ENCODE assay signal across 25 cellular contexts in genomic region chr13:113502686-113503085, GRCh38. TPM values are rescaled to one million over a fixed set of nuclear protein-coding genes. Genes with fewer than 3 reads are reported as not detected.
DNase-seq lines count a peak whose midpoint lies in the region; ATAC-seq, FAIRE-seq and TF ChIP-seq lines count a peak whose summit lies in the region.
"Had no signal": no experiment of that assay in that cellular context is flagged by ENCODE, and none has a peak within 500 bp of the region (broad histone marks: within the 10 kb centered on the region; RNA-seq: fewer than 3 reads in every experiment).

No MANE protein-coding gene starts in this region.

- BruUV-seq in K562 (replicated peaks; lab: Mats Ljungman, UMichigan) (no TSS peak), HepG2 (replicated peaks; lab: Mats Ljungman, UMichigan) (no TSS peak), MCF 10A (replicated peaks; lab: Mats Ljungman, UMichigan) (no TSS peak)

- H3K9me3 ChIP-seq in heart left ventricle: no peaks in the 10 kb centered on the region
- no peaks in the 10 kb centered on the region for H3K9me3 ChIP-seq in K562 (replicated peaks; ENCODE audit: control insufficient read depth, insufficient read depth, low read depth, low read length)
- H3K9me3 ChIP-seq in HepG2 (ENCODE audit: low read length): no peaks in the 10 kb centered on the region
- H3K9me3 ChIP-seq: A549, BE2C had no signal

- H3K27ac Mint-ChIP-seq in type B pancreatic cell (no peak overlapping the region), MCF 10A (ENCODE audit: low read depth, unreplicated experiment) (no peak overlapping the region)
- H3K27ac Mint-ChIP-seq: CD4-positive, alpha-beta memory T cell; GM23338; H9 had no signal

- no peak overlapping the region for H2AFZ ChIP-seq in K562 (ENCODE audit: low read depth, low read length)
- H2AFZ ChIP-seq in HepG2 (ENCODE audit: low read length): no peak overlapping the region
- H2AFZ ChIP-seq: GM23338 had no signal

- POLR2A ChIA-PET in K562 (lab: Yijun Ruan, JAX) (interaction anchor here (0.7 to 1.2 kb wide), 3 partner anchors 10 to 301 kb away, joined by 3 to 6 read pairs (median 3); partner anchors contain the start of gene DCUN1D2), HepG2 (lab: Yijun Ruan, JAX) (no interaction called here), MCF 10A (lab: Yijun Ruan, JAX) (interaction anchor here (1.4 kb wide), 1 partner anchor 9 kb away, joined by 4 read pairs; no protein-coding TSS in a partner anchor)

- CTCF ChIA-PET in K562 (lab: Yijun Ruan, JAX; ENCODE audit: low intra/inter-chr PET ratio) (no interaction called here), HepG2 (lab: Yijun Ruan, JAX; ENCODE audit: low intra/inter-chr PET ratio, low total read pairs) (no interaction called here), MCF 10A (lab: Yijun Ruan, JAX) (no interaction called here)

- H3K27ac ChIP-seq in heart left ventricle (peak overlapping the region in 6 of 12 donors; percentile 75 to 89 (median 84)), K562 (ENCODE audit: extremely low read depth, low read depth, low read length) (no peak overlapping the region), HepG2 (ENCODE audit: extremely low read length, insufficient read depth, low read length) (no peak overlapping the region)
- H3K27ac ChIP-seq: A549 had no signal

- peak; percentile 34 for DNase-seq in left ventricle myocardium superior
- DNase-seq in heart left ventricle: no peak
- DNase-seq in K562 (ENCODE audit: extremely low read depth in 1 of 4, low spot score in 3 of 4): no peak
- no peak for DNase-seq in HepG2 (ENCODE audit: low spot score)
- peak; percentile 52 for DNase-seq in type B pancreatic cell (ENCODE audit: extremely low spot score, unreplicated experiment)
- no peak for DNase-seq in T1000 (lab: John Stamatoyannopoulos, UW)
- no peak for DNase-seq in MCF 10A (ENCODE audit: unreplicated experiment)
- DNase-seq: 8988T; ACHN; AML-193; BE2C; C1 segment of cervical spinal cord; Calu3; CD4-positive, alpha-beta memory T cell; COR-L47; DMS53; DMS79 treated with DMSO at 0.1 percent for 48 hours; GF-D8; H9 had no signal

- TF ChIP-seq POLR2A in heart left ventricle (IDR thresholded peaks at IDR 0.05): no peak
- TF ChIP-seq POLR2A in K562 (conservative IDR thresholded peaks at IDR 0.05): no peak
- TF ChIP-seq POLR2A in HepG2 (IDR thresholded peaks at IDR 0.05; ENCODE audit: insufficient read depth in 1 of 2, low read depth in 2 of 2, low read length in 2 of 2): no peak

- H3K9ac ChIP-seq in K562 (ENCODE audit: insufficient read depth in 1 of 2, low read depth in 2 of 2, low read length in 2 of 2): no peak overlapping the region
- H3K9ac ChIP-seq in HepG2 (ENCODE audit: insufficient read depth, low read depth, low read length): no peak overlapping the region

- no peak for TF ChIP-seq CTCF in heart left ventricle (IDR thresholded peaks at IDR 0.05)
- no peak for TF ChIP-seq CTCF in K562 (IDR thresholded peaks at IDR 0.05 in 2 of 3, conservative IDR thresholded peaks at IDR 0.05 in 1 of 3; ENCODE audit: insufficient read depth in 2 of 3, low read depth in 1 of 3, low read length in 3 of 3)
- no peak for TF ChIP-seq CTCF in HepG2 (CRISPR knock-in tag; IDR thresholded peaks at IDR 0.05)
- no peak for TF ChIP-seq CTCF in type B pancreatic cell (conservative IDR thresholded peaks at IDR 0.05)
- no peak for TF ChIP-seq CTCF in MCF 10A (IDR thresholded peaks at IDR 0.05; ENCODE audit: unreplicated experiment)

- TF ChIP-seq EP300 in K562 (IDR thresholded peaks at IDR 0.05; ENCODE audit: low read length) (no peak), HepG2 (IDR thresholded peaks at IDR 0.05; ENCODE audit: low read depth in 2 of 2, low read length in 2 of 2) (no peak), HepG2 (CRISPR knock-in tag; IDR thresholded peaks at IDR 0.05; ENCODE audit: borderline replicate concordance) (no peak)

- FAIRE-seq in K562 (lab: Jason Lieb, UNC): no peak
- no peak for FAIRE-seq in HepG2 (lab: Jason Lieb, UNC)
- FAIRE-seq: A549, GM12891, GM18507 had no signal

- in situ Hi-C loops in K562 (cut with MboI) (no loop called here), HepG2 (cut with HindIII; ENCODE audit: extremely low pct_ligation_motif_present, low pct_unique_long_range_greater_than_20kb) (no loop called here)

- 86 to 92% (median 88%) methylated on average over 9 to 16 of the region's 16 CpGs for WGBS in heart left ventricle, 4 donors
- 98% methylated on average over 8 of the region's 16 CpGs for WGBS in K562 (ENCODE audit: insufficient coverage, low coverage, missing lambda C conversion rate)
- WGBS in HepG2 (ENCODE audit: low lambda C conversion rate): over 99% methylated on average over 15 of the region's 16 CpGs

- H3K27me3 ChIP-seq in heart left ventricle (no peaks in the 10 kb centered on the region), K562 (ENCODE audit: control insufficient read depth in 2 of 2, insufficient read depth in 2 of 2, low read length in 2 of 2) (no peaks in the 10 kb centered on the region), HepG2 (ENCODE audit: control insufficient read depth in 1 of 2, insufficient read depth in 2 of 2, low read length in 2 of 2) (no peaks in the 10 kb centered on the region)
- H3K27me3 ChIP-seq: BE2C had no signal

- H3K4me3 Mint-ChIP-seq in type B pancreatic cell: no peak overlapping the region
- H3K4me3 Mint-ChIP-seq in MCF 10A (ENCODE audit: unreplicated experiment): no peak overlapping the region
- H3K4me3 Mint-ChIP-seq: CD4-positive, alpha-beta memory T cell; GM23338; H9 had no signal

- no peak overlapping the region for H3K4me3 ChIP-seq in heart left ventricle
- H3K4me3 ChIP-seq in K562: no peak overlapping the region
- no peak overlapping the region for H3K4me3 ChIP-seq in HepG2 (replicated peaks in 1 of 3; ENCODE audit: insufficient read depth in 1 of 3, low read depth in 2 of 3, low read length in 3 of 3)
- H3K4me3 ChIP-seq: A549, GM23338 had no signal

- H3K4me1 ChIP-seq in heart left ventricle (peaks cover 0 to 37% (median 16%) of the 10 kb centered on the region in 12 donors), K562 (replicated peaks in 1 of 2; ENCODE audit: control insufficient read depth in 2 of 2, insufficient read depth in 2 of 2, low read length in 2 of 2) (peaks cover 14 to 20% of the 10 kb centered on the region in 2 experiments; a peak in 4 of 5 replicates), HepG2 (ENCODE audit: insufficient read depth, low read length) (no peaks in the 10 kb centered on the region)
- H3K4me1 ChIP-seq: A549 had no signal

- no peaks in the 10 kb centered on the region for H4K20me1 ChIP-seq in K562 (replicated peaks; ENCODE audit: control insufficient read depth, insufficient read depth, low read length)
- H4K20me1 ChIP-seq in HepG2 (ENCODE audit: insufficient read depth, low read length): 0 out of 2 replicates have a peak, but pooled peaks cover 10% of the 10 kb centered on the region

- H3K27me3 Mint-ChIP-seq in type B pancreatic cell: no peaks in the 10 kb centered on the region
- H3K27me3 Mint-ChIP-seq in MCF 10A (ENCODE audit: insufficient read depth, unreplicated experiment): no peaks in the 10 kb centered on the region
- H3K27me3 Mint-ChIP-seq: CD4-positive, alpha-beta memory T cell had no signal

- peaks cover under 1% of the 10 kb centered on the region for H3K9me1 ChIP-seq in K562 (ENCODE audit: control insufficient read depth, insufficient read depth, low read length)

- H3K36me3 Mint-ChIP-seq in type B pancreatic cell (peaks cover 14% of the 10 kb centered on the region), MCF 10A (ENCODE audit: insufficient read depth, unreplicated experiment) (peaks cover 81% of the 10 kb centered on the region)

- intact Hi-C loops in left ventricle myocardium superior (cut with micrococcal nuclease) (no loop called here), heart left ventricle (cut with DNase I) (no loop called here), K562 (cut with micrococcal nuclease) (no loop called here), HepG2 (cut with micrococcal nuclease; ENCODE audit: unreplicated experiment) (no loop called here), MCF 10A (cut with micrococcal nuclease) (no loop called here)

- H3K4me1 Mint-ChIP-seq in type B pancreatic cell (ENCODE audit: unreplicated experiment): no peaks in the 10 kb centered on the region
- no peaks in the 10 kb centered on the region for H3K4me1 Mint-ChIP-seq in MCF 10A (ENCODE audit: insufficient read depth, unreplicated experiment)
- H3K4me1 Mint-ChIP-seq: GM23338, H9 had no signal

- peaks cover 2 to 94% (median 78%) of the 10 kb centered on the region in 9 donors for H3K36me3 ChIP-seq in heart left ventricle
- H3K36me3 ChIP-seq in K562 (ENCODE audit: control insufficient read depth, insufficient read depth, low read length): peaks cover 80% of the 10 kb centered on the region; the same call in 2 of the 3 replicates
- H3K36me3 ChIP-seq in HepG2 (replicated peaks in 1 of 2; ENCODE audit: control insufficient read depth in 1 of 2, insufficient read depth in 2 of 2, low read length in 2 of 2): peaks cover 20 to 79% of the 10 kb centered on the region in 2 experiments

- H3K79me2 ChIP-seq in K562 (ENCODE audit: control insufficient read depth, insufficient read depth, low read length) (peaks cover 4% of the 10 kb centered on the region; the same call in 2 of the 3 replicates), HepG2 (ENCODE audit: insufficient read depth, low read length) (no peaks in the 10 kb centered on the region)

- H3K4me2 ChIP-seq in K562 (ENCODE audit: insufficient read depth, low read length) (no peak overlapping the region), HepG2 (ENCODE audit: low read depth, low read length) (no peak overlapping the region)
- H3K4me2 ChIP-seq: A549, GM23338 had no signal

- no peaks in the 10 kb centered on the region for H3K9me3 Mint-ChIP-seq in type B pancreatic cell
- no peaks in the 10 kb centered on the region for H3K9me3 Mint-ChIP-seq in MCF 10A (ENCODE audit: unreplicated experiment)
- H3K9me3 Mint-ChIP-seq: CD4-positive, alpha-beta memory T cell; GM23338; H9 had no signal

- TF ChIP-seq RAD21 in K562 (CRISPR knock-in tag; conservative IDR thresholded peaks at IDR 0.05 in 1 of 2, IDR thresholded peaks at IDR 0.05 in 1 of 2) (no peak), HepG2 (CRISPR knock-in tag; IDR thresholded peaks at IDR 0.05) (no peak)

- peak; percentile 7 for ATAC-seq in left ventricle myocardium superior
- ATAC-seq in heart left ventricle: no peak
- ATAC-seq in K562: peak; percentile 13; the same call in 2 of the 3 replicates
- no peak for ATAC-seq in HepG2
- no peak for ATAC-seq in GM18907 (IDR thresholded peaks at IDR 0.05; ENCODE audit: unreplicated experiment)
- ATAC-seq: A549, GM23338, HCT116 had no signal

RNA-seq across cellular contexts. Expression of gene DCUN1D2, which starts 12.2 kb away (rescaled TPM):
- total RNA-seq in left ventricle myocardium superior (242 TPM), heart left ventricle (100 to 1,000 TPM in 7 of 9 donors, 10 to 100 TPM in 2; 95.4 to 247 (median 159) TPM), K562 (2014; rRNA removed) (9.7 and 13.3 TPM in 2 replicates), K562 (2014; rRNA removed; fragmentation: Illumina TruSeq; extraction: Trizol) (10.0 and 11.1 TPM in 2 replicates), K562 (2015; rRNA removed; fragmentation: Illumina TruSeq; extraction: Trizol) (10.0 and 10.9 TPM in 2 replicates), K562 (2021) (12.1 and 16.8 TPM in 2 replicates), HepG2 (2016; rRNA removed; fragmentation: Illumina TruSeq; extraction: Trizol) (7.4 and 9.6 TPM in 2 replicates), type B pancreatic cell (ENCODE audit: low replicate concordance) (17.2 and 29.2 TPM in 2 replicates), MCF 10A (2022) (20.4 and 22.0 TPM in 2 replicates)
- polyA plus RNA-seq in heart left ventricle (10 to 100 TPM; 68.7 to 83.9 TPM), K562 (2011; rRNA removed) (9.9 and 12.9 TPM in 2 replicates), K562 (2014; fragmentation: Illumina TruSeq; extraction: Trizol) (11.6 and 12.0 TPM in 2 replicates), K562 (2014; fragmentation: Nextera tagmentation; extraction: Ambion mirVana) (1 to 10 TPM; 2.1 to 2.2 TPM), K562 (2014; rRNA removed) (15.8 and 16.7 TPM in 2 replicates), HepG2 (2011; rRNA removed) (9.1 and 11.9 TPM in 2 replicates)
- 59.2 and 77.8 TPM in 2 replicates for total RNA-seq in K562 (2011; cell fraction: chromatin; rRNA removed; ENCODE audit: low replicate concordance)
- 25.3 and 28.3 TPM in 2 replicates for total RNA-seq in K562 (2011; cell fraction: nucleolus; rRNA removed)
- 33.1 and 34.6 TPM in 2 replicates for total RNA-seq in K562 (2011; cell fraction: nucleoplasm; rRNA removed)
- 9.1 and 10.1 TPM in 2 replicates for polyA plus RNA-seq in K562 (2011; cell fraction: cytosol; rRNA removed)
- 19.2 and 27.0 TPM in 2 replicates for polyA plus RNA-seq in K562 (2011; cell fraction: nucleus; rRNA removed)
- polyA plus RNA-seq in K562 (2012): 9.2 and 9.6 TPM in 2 replicates
- polyA minus RNA-seq in K562 (2011; rRNA and poly(A)+ RNA removed): 17.1 and 18.5 TPM in 2 replicates
- polyA minus RNA-seq in K562 (2011; cell fraction: cytosol; rRNA and poly(A)+ RNA removed): 4.5 and 4.9 TPM in 2 replicates
- 8.6 and 10.1 TPM in 2 replicates for polyA minus RNA-seq in K562 (2011; cell fraction: nucleus; rRNA and poly(A)+ RNA removed)
- 12.3 and 13.3 TPM in 2 replicates for total RNA-seq in HepG2 (2016; cell fraction: cytosol; rRNA removed; fragmentation: Illumina TruSeq; extraction: Trizol; ENCODE audit: low read depth)
- total RNA-seq in HepG2 (2016; cell fraction: insoluble cytoplasmic fraction; rRNA removed; fragmentation: Illumina TruSeq; extraction: Trizol): 6.4 and 10.2 TPM in 2 replicates
- total RNA-seq in HepG2 (2016; cell fraction: membrane; rRNA removed; fragmentation: Illumina TruSeq; extraction: Trizol): 9.2 and 9.7 TPM in 2 replicates
- total RNA-seq in HepG2 (2016; cell fraction: nucleus; rRNA removed; fragmentation: Illumina TruSeq; extraction: Trizol): 16.2 and 17.5 TPM in 2 replicates
- polyA plus RNA-seq in HepG2 (2011; cell fraction: cytosol; rRNA removed): 7.6 and 8.0 TPM in 2 replicates
- 23.2 and 28.2 TPM in 2 replicates for polyA plus RNA-seq in HepG2 (2011; cell fraction: nucleus; rRNA removed)
- polyA plus RNA-seq in HepG2 (2012): 11.5 and 12.0 TPM in 2 replicates
- polyA plus RNA-seq in HepG2 (2016; cell fraction: cytosol; fragmentation: Illumina TruSeq; extraction: Trizol; ENCODE audit: low read depth): 2.5 and 2.6 TPM in 2 replicates
- polyA plus RNA-seq in HepG2 (2016; cell fraction: insoluble cytoplasmic fraction; fragmentation: Illumina TruSeq; extraction: Trizol; ENCODE audit: low read depth): 7.2 and 9.3 TPM in 2 replicates
- 4.7 and 5.4 TPM in 2 replicates for polyA plus RNA-seq in HepG2 (2016; cell fraction: membrane; fragmentation: Illumina TruSeq; extraction: Trizol; ENCODE audit: low read depth)
- polyA plus RNA-seq in HepG2 (2016; cell fraction: nucleus; fragmentation: Illumina TruSeq; extraction: Trizol; ENCODE audit: insufficient read depth, low read depth): 56.9 and 58.1 TPM in 2 replicates
- polyA minus RNA-seq in HepG2 (2011; rRNA and poly(A)+ RNA removed; ENCODE audit: low replicate concordance): 6.2 and 8.7 TPM in 2 replicates
- 2.3 and 2.4 TPM in 2 replicates for polyA minus RNA-seq in HepG2 (2011; cell fraction: cytosol; rRNA and poly(A)+ RNA removed)
- polyA minus RNA-seq in HepG2 (2011; cell fraction: nucleus; rRNA and poly(A)+ RNA removed): 17.4 and 24.3 TPM in 2 replicates

RNA-seq across cellular contexts. Expression of gene ADPRHL1, which starts 49.4 kb away (rescaled TPM):
- 442 TPM for total RNA-seq in left ventricle myocardium superior
- total RNA-seq in heart left ventricle: 100 to 1,000 TPM; 329 to 774 (median 572) TPM
- polyA plus RNA-seq in heart left ventricle: 100 to 1,000 TPM; 160 to 252 TPM
- 0.32 and 0.46 TPM in 2 replicates for total RNA-seq in K562 (2011; cell fraction: chromatin; rRNA removed; ENCODE audit: low replicate concordance)
- 1.3 and 1.5 TPM in 2 replicates for total RNA-seq in K562 (2011; cell fraction: nucleolus; rRNA removed)
- 0.37 TPM in 1 of 2 replicates, not detected in the other for total RNA-seq in K562 (2011; cell fraction: nucleoplasm; rRNA removed)
- total RNA-seq in K562 (2014; rRNA removed): 0.27 and 0.49 TPM in 2 replicates
- total RNA-seq in K562 (2014; rRNA removed; fragmentation: Illumina TruSeq; extraction: Trizol): 0.35 and 0.55 TPM in 2 replicates
- 0.68 and 0.76 TPM in 2 replicates for total RNA-seq in K562 (2015; rRNA removed; fragmentation: Illumina TruSeq; extraction: Trizol)
- total RNA-seq in K562 (2021): 0.31 and 0.54 TPM in 2 replicates
- polyA plus RNA-seq in K562 (2011; rRNA removed): 0.29 and 0.38 TPM in 2 replicates
- 0.37 and 0.52 TPM in 2 replicates for polyA plus RNA-seq in K562 (2011; cell fraction: cytosol; rRNA removed)
- 0.29 and 0.53 TPM in 2 replicates for polyA plus RNA-seq in K562 (2011; cell fraction: nucleus; rRNA removed)
- 0.73 and 0.97 TPM in 2 replicates for polyA plus RNA-seq in K562 (2012)
- polyA plus RNA-seq in K562 (2014; fragmentation: Illumina TruSeq; extraction: Trizol): 0.19 and 0.43 TPM in 2 replicates
- under 1 TPM in 1 of 2 experiments, not detected in 1; 0.06 TPM for polyA plus RNA-seq in K562 (2014; fragmentation: Nextera tagmentation; extraction: Ambion mirVana)
- 0.49 and 0.58 TPM in 2 replicates for polyA plus RNA-seq in K562 (2014; rRNA removed)
- polyA minus RNA-seq in K562 (2011; rRNA and poly(A)+ RNA removed): 0.18 and 0.21 TPM in 2 replicates
- 0.76 TPM in 1 of 2 replicates, not detected in the other for polyA minus RNA-seq in K562 (2011; cell fraction: cytosol; rRNA and poly(A)+ RNA removed)
- 0.54 and 1.00 TPM in 2 replicates for polyA minus RNA-seq in K562 (2011; cell fraction: nucleus; rRNA and poly(A)+ RNA removed)
- total RNA-seq in HepG2 (2016; rRNA removed; fragmentation: Illumina TruSeq; extraction: Trizol): 0.34 and 0.40 TPM in 2 replicates
- total RNA-seq in HepG2 (2016; cell fraction: cytosol; rRNA removed; fragmentation: Illumina TruSeq; extraction: Trizol; ENCODE audit: low read depth): 0.18 and 0.30 TPM in 2 replicates
- total RNA-seq in HepG2 (2016; cell fraction: insoluble cytoplasmic fraction; rRNA removed; fragmentation: Illumina TruSeq; extraction: Trizol): 0.37 and 0.50 TPM in 2 replicates
- total RNA-seq in HepG2 (2016; cell fraction: membrane; rRNA removed; fragmentation: Illumina TruSeq; extraction: Trizol): 0.62 TPM in 2 replicates
- 0.44 and 0.68 TPM in 2 replicates for total RNA-seq in HepG2 (2016; cell fraction: nucleus; rRNA removed; fragmentation: Illumina TruSeq; extraction: Trizol)
- 0.34 and 0.65 TPM in 2 replicates for polyA plus RNA-seq in HepG2 (2011; rRNA removed)
- 0.48 and 0.72 TPM in 2 replicates for polyA plus RNA-seq in HepG2 (2011; cell fraction: cytosol; rRNA removed)
- 0.47 and 0.61 TPM in 2 replicates for polyA plus RNA-seq in HepG2 (2011; cell fraction: nucleus; rRNA removed)
- polyA plus RNA-seq in HepG2 (2012): 0.56 and 0.63 TPM in 2 replicates
- polyA plus RNA-seq in HepG2 (2016; cell fraction: cytosol; fragmentation: Illumina TruSeq; extraction: Trizol; ENCODE audit: low read depth): 0.46 and 0.52 TPM in 2 replicates
- polyA plus RNA-seq in HepG2 (2016; cell fraction: insoluble cytoplasmic fraction; fragmentation: Illumina TruSeq; extraction: Trizol; ENCODE audit: low read depth): 0.41 and 0.65 TPM in 2 replicates
- polyA plus RNA-seq in HepG2 (2016; cell fraction: membrane; fragmentation: Illumina TruSeq; extraction: Trizol; ENCODE audit: low read depth): 0.74 and 1.2 TPM in 2 replicates
- 1.1 and 1.6 TPM in 2 replicates for polyA plus RNA-seq in HepG2 (2016; cell fraction: nucleus; fragmentation: Illumina TruSeq; extraction: Trizol; ENCODE audit: insufficient read depth, low read depth)
- polyA minus RNA-seq in HepG2 (2011; rRNA and poly(A)+ RNA removed; ENCODE audit: low replicate concordance): 0.66 and 3.3 TPM in 2 replicates
- 0.30 TPM in 1 of 2 replicates, not detected in the other for polyA minus RNA-seq in HepG2 (2011; cell fraction: cytosol; rRNA and poly(A)+ RNA removed)
- 0.64 and 0.87 TPM in 2 replicates for polyA minus RNA-seq in HepG2 (2011; cell fraction: nucleus; rRNA and poly(A)+ RNA removed)
- 2.5 and 4.1 TPM in 2 replicates for total RNA-seq in type B pancreatic cell (ENCODE audit: low replicate concordance)
- total RNA-seq in MCF 10A (2022): 2.6 and 4.3 TPM in 2 replicates

Comparison
In these comparisons a context has a peak if more than half of its experiments do, and no peak if none do; other contexts are left out.
1. ATAC-seq: peak in left ventricle myocardium superior (single experiment) and K562 (single experiment); none in heart left ventricle (0 of 4), HepG2 (single experiment) and GM18907 (single experiment).
2. DNase-seq: peak in left ventricle myocardium superior (single experiment) and type B pancreatic cell (single experiment); none in heart left ventricle (0 of 5), K562 (0 of 4), HepG2 (single experiment), T1000 (single experiment) and MCF 10A (single experiment).
3. RNA of gene ADPRHL1, which starts 49.4 kb away (total RNA-seq): 329 to 774 TPM in heart left ventricle and 442 TPM in left ventricle myocardium superior (single experiment); 2.5 to 4.1 TPM in type B pancreatic cell, 2.6 to 4.3 TPM in MCF 10A, 0.27 to 1.5 TPM in K562 and 0.18 to 0.68 TPM in HepG2; every median in the first group is over 10 times any median in the second.